21 cellular contexts compared by ENCODE assay signal in genomic region chr14:20772650-20773049, GRCh38. TPM values are rescaled to one million over a fixed set of nuclear protein-coding genes. Genes with fewer than 3 reads are reported as not detected.
DNase-seq lines count a peak whose midpoint lies in the region; ATAC-seq and TF ChIP-seq lines count a peak whose summit lies in the region.
"Had no signal": no experiment of that assay in that cellular context is flagged by ENCODE, and none has a peak within 500 bp of the region (broad histone marks: within the 10 kb centered on the region; RNA-seq: fewer than 3 reads in every experiment).

No MANE protein-coding gene starts in this region.

- H2BK15ac ChIP-seq in H9 (ENCODE audit: low read depth, low read length) = no peak overlapping the region

- H3K4me1 ChIP-seq in H9 (ENCODE audit: insufficient read depth, low read length) (peaks cover 15% of the 10 kb centered on the region), iPS DF 6.9 (ENCODE audit: control insufficient read depth, insufficient read depth, low read length) (no peaks in the 10 kb centered on the region)
- H3K4me1 ChIP-seq: BE2C had no signal

- H3K9ac ChIP-seq in H9 (ENCODE audit: extremely low read depth, insufficient read length, low read length) = no peak overlapping the region
- H3K9ac ChIP-seq: KMS-11 had no signal

- no peaks in the 10 kb centered on the region for H3K27me3 ChIP-seq in H9 (ENCODE audit: insufficient read depth, low read length)
- no peaks in the 10 kb centered on the region for H3K27me3 ChIP-seq in iPS DF 6.9 (ENCODE audit: control insufficient read depth, insufficient read depth, low read length)

- H3K4me3 ChIP-seq in iPS DF 6.9 (ENCODE audit: low read length) = no peak overlapping the region

- peaks cover 52 to 63% of the 10 kb centered on the region in 2 experiments for H3K4me1 Mint-ChIP-seq in H9
- H3K4me1 Mint-ChIP-seq in WTC11 = peaks cover 66% of the 10 kb centered on the region
- H3K4me1 Mint-ChIP-seq: CD4-positive, CD25-positive, alpha-beta regulatory T cell had no signal

- H2BK120ac ChIP-seq in H9 (ENCODE audit: low read depth, low read length, poor library complexity, severe bottlenecking) = no peak overlapping the region

- no peak overlapping the region for H3K56ac ChIP-seq in H9 (ENCODE audit: insufficient read length, low read depth, low read length)

- no peak overlapping the region for H4K91ac ChIP-seq in H9 (ENCODE audit: insufficient read length, low read depth, low read length)

- ATAC-seq in WTC11 (peak; percentile 58), GM19324 (IDR thresholded peaks at IDR 0.05; ENCODE audit: low FRiP score, unreplicated experiment) (no peak)
- ATAC-seq: HCT116 had no signal

- H3K36me3 Mint-ChIP-seq in H9 (ENCODE audit: insufficient read depth in 1 of 3, low read depth in 3 of 3) (peaks cover 0 to 1% (median 0%) of the 10 kb centered on the region in 3 experiments; a peak in 1 of 7 replicates), WTC11 (no peaks in the 10 kb centered on the region; the same call in 1 of the 2 replicates)
- H3K36me3 Mint-ChIP-seq: CD4-positive, CD25-positive, alpha-beta regulatory T cell had no signal

- no peak overlapping the region for H2BK5ac ChIP-seq in H9 (ENCODE audit: insufficient read length, low read length)

- no peaks in the 10 kb centered on the region; the same call in 1 of the 2 replicates for H3K27me3 Mint-ChIP-seq in H9 (ENCODE audit: low read depth)
- H3K27me3 Mint-ChIP-seq in WTC11 (ENCODE audit: low read depth) = peaks cover 25% of the 10 kb centered on the region

- H3K27ac Mint-ChIP-seq in H9 (peak overlapping the region in 2 of 3 experiments; percentile 46 to 49; a peak in 2 of 7 replicates), WTC11 (0 out of 2 replicates have a peak overlapping the region, but pooled peaks have one; percentile 26)
- H3K27ac Mint-ChIP-seq: CD4-positive, CD25-positive, alpha-beta regulatory T cell; CD8-positive, alpha-beta memory T cell; HFFc6 had no signal

- CTCF ChIA-PET in WTC11 (lab: Charles Lee) = interaction anchor here (1.5 kb wide), 1 partner anchor 198 kb away, joined by 3 read pairs; no protein-coding TSS in a partner anchor

- peaks cover 0 to 3% of the 10 kb centered on the region in 2 experiments; a peak in 1 of 5 replicates for H3K9me3 Mint-ChIP-seq in H9
- H3K9me3 Mint-ChIP-seq in WTC11 = 0 out of 2 replicates have a peak, but pooled peaks cover 5% of the 10 kb centered on the region
- H3K9me3 Mint-ChIP-seq: CD4-positive, CD25-positive, alpha-beta regulatory T cell; CD8-positive, alpha-beta memory T cell; HFFc6 had no signal

- H4K5ac ChIP-seq in H9 (ENCODE audit: insufficient read length, low read depth, low read length) = no peak overlapping the region

- no peak overlapping the region for H3K4ac ChIP-seq in H9 (ENCODE audit: low read depth, low read length)

- H3K14ac ChIP-seq in H9 (ENCODE audit: insufficient read depth, low read length) = no peak overlapping the region

- no CpG with 5 or more reads among the region's 3 CpGs for WGBS in H9 (ENCODE audit: extremely low coverage, insufficient read length, low lambda C conversion rate)
- no CpG with 5 or more reads among the region's 3 CpGs for WGBS in iPS DF 6.9 (ENCODE audit: insufficient coverage, insufficient read length)

- H3K79me2 ChIP-seq in H9 (ENCODE audit: insufficient read depth, low read length) = no peaks in the 10 kb centered on the region

- H3K79me1 ChIP-seq in H9 (ENCODE audit: insufficient read depth, low read depth, low read length, poor library complexity, severe bottlenecking) = no peaks in the 10 kb centered on the region

- H3K23me2 ChIP-seq in H9 (ENCODE audit: insufficient read length, low read depth, low read length, poor library complexity, severe bottlenecking) = no peaks in the 10 kb centered on the region

- H3K23ac ChIP-seq in H9 (ENCODE audit: insufficient read length, low read depth, low read length) = no peak overlapping the region

- H2BK20ac ChIP-seq in H9 (ENCODE audit: low read depth, low read length, poor library complexity, severe bottlenecking) = no peak overlapping the region

- H3K4me3 Mint-ChIP-seq in H9 (no peak overlapping the region; a peak in 1 of 5 replicates), WTC11 (no peak overlapping the region)
- H3K4me3 Mint-ChIP-seq: CD4-positive, CD25-positive, alpha-beta regulatory T cell; CD8-positive, alpha-beta memory T cell; HFFc6 had no signal

- H3T11ph ChIP-seq in H9 (ENCODE audit: low read length) = no peak overlapping the region

- no peaks in the 10 kb centered on the region for H3K36me3 ChIP-seq in iPS DF 6.9 (ENCODE audit: control insufficient read depth, insufficient read depth, low read length)
- H3K36me3 ChIP-seq: BE2C had no signal

- H4K20me1 ChIP-seq in H9 (ENCODE audit: control insufficient read depth, insufficient read depth, insufficient read length) = no peaks in the 10 kb centered on the region

- TF ChIP-seq CTCF in H9 (conservative IDR thresholded peaks at IDR 0.05) (no peak), WTC11 (IDR thresholded peaks at IDR 0.05) (no peak)

- POLR2A ChIA-PET in WTC11 (lab: Charles Lee) = no interaction called here

- no peak overlapping the region for H2BK12ac ChIP-seq in H9 (ENCODE audit: insufficient read length, low read depth, low read length)

- DNase-seq in H9 (no peak), WTC11 (ENCODE audit: low spot score) (no peak), iPS DF 6.9 (ENCODE audit: low read depth, low spot score) (peak; percentile 35), AML-193 (lab: John Stamatoyannopoulos, UW) (no peak), NOMO-1 (lab: John Stamatoyannopoulos, UW; ENCODE audit: unreplicated experiment in 2 of 2) (no peak)
- DNase-seq: BE2C; C1 segment of cervical spinal cord; CD4-positive, CD25-positive, alpha-beta regulatory T cell; CD8-positive, alpha-beta memory T cell; COR-L47; DMS 273 treated with DMSO at 0.1 percent for 48 hours; DMS53; DND-41; EL; HFFc6 had no signal

- H3K9me3 ChIP-seq in H9 (ENCODE audit: control insufficient read depth, low read depth, low read length) = no peaks in the 10 kb centered on the region
- no peaks in the 10 kb centered on the region for H3K9me3 ChIP-seq in iPS DF 6.9 (ENCODE audit: control insufficient read depth, insufficient read depth, low read length)
- H3K9me3 ChIP-seq: BE2C had no signal

- H2AFZ ChIP-seq in H9 (ENCODE audit: low read length) = no peak overlapping the region

- H3K18ac ChIP-seq in H9 (ENCODE audit: insufficient read length, low read depth, low read length) = no peak overlapping the region

- H2AK5ac ChIP-seq in H9 (ENCODE audit: insufficient read length, low read length) = no peak overlapping the region

- H3K27ac ChIP-seq in H9 (ENCODE audit: insufficient read length, low read depth, low read length) (no peak overlapping the region), iPS DF 6.9 (ENCODE audit: low read length) (no peak overlapping the region)
- H3K27ac ChIP-seq: HL-60, KMS-11 had no signal

- H4K8ac ChIP-seq in H9 (replicated peaks; ENCODE audit: insufficient read length, low read depth, low read length) = no peak overlapping the region

- H3K4me2 ChIP-seq in H9 (ENCODE audit: insufficient read depth, insufficient read length, low read length) = no peak overlapping the region
- H3K4me2 ChIP-seq: KMS-11 had no signal

TF ChIP-seq in WTC11, 78 proteins besides CTCF, POLR2A, EP300 and RAD21 (continues in another document):
- TF ChIP-seq ZNF423 (CRISPR knock-in tag; IDR thresholded peaks at IDR 0.05) (no peak), IRF1 (CRISPR knock-in tag; IDR thresholded peaks at IDR 0.05) (no peak), FOXP1 (CRISPR knock-in tag; IDR thresholded peaks at IDR 0.05; ENCODE audit: borderline replicate concordance) (no peak), NFE2L1 (CRISPR knock-in tag; IDR thresholded peaks at IDR 0.05) (no peak), MAX (CRISPR knock-in tag; IDR thresholded peaks at IDR 0.05) (no peak), ZBTB43 (CRISPR knock-in tag; IDR thresholded peaks at IDR 0.05) (no peak), ZNF416 (CRISPR knock-in tag; IDR thresholded peaks at IDR 0.05) (no peak), SMAD3 (CRISPR knock-in tag; IDR thresholded peaks at IDR 0.05; ENCODE audit: borderline replicate concordance) (no peak)

RNA-seq across cellular contexts. Expression of gene EDDM3B, which starts 4.4 kb away (rescaled TPM):
- total RNA-seq in H9 (2021) (not detected in 2 replicates), WTC11 (2021) (not detected in 3 replicates)
- total RNA-seq: A172; CD4-positive, CD25-positive, alpha-beta regulatory T cell; CD8-positive, alpha-beta memory T cell; HFFc6; HT1080 had no signal

RNA-seq across cellular contexts. Expression of gene RNASE6, which starts 8.4 kb away (rescaled TPM):
- total RNA-seq in H9 (2021) (not detected in 2 replicates), WTC11 (2021) (0.18 to 0.37 TPM (median 0.18 TPM) in 3 replicates)
- total RNA-seq: A172, HFFc6, HT1080 had no signal

RNA-seq across cellular contexts. Expression of gene EDDM3A, which starts 27.0 kb away (rescaled TPM):
- total RNA-seq in H9 (2021) (not detected in 2 replicates), WTC11 (2021) (0.20 TPM in 1 of 3 replicates, not detected in the others)
- total RNA-seq: A172; CD4-positive, CD25-positive, alpha-beta regulatory T cell; CD8-positive, alpha-beta memory T cell; HFFc6; HT1080 had no signal

RNA-seq across cellular contexts. Expression of gene RNASE1, which starts 30.0 kb away (rescaled TPM):
- total RNA-seq in H9 (2021) (1.2 and 1.6 TPM in 2 replicates), WTC11 (2021) (3.4 to 6.2 TPM (median 4.7 TPM) in 3 replicates)
- total RNA-seq: A172; CD4-positive, CD25-positive, alpha-beta regulatory T cell; HFFc6 had no signal
